23 cellular contexts compared by ENCODE assay signal in the genomic region with DNA sequence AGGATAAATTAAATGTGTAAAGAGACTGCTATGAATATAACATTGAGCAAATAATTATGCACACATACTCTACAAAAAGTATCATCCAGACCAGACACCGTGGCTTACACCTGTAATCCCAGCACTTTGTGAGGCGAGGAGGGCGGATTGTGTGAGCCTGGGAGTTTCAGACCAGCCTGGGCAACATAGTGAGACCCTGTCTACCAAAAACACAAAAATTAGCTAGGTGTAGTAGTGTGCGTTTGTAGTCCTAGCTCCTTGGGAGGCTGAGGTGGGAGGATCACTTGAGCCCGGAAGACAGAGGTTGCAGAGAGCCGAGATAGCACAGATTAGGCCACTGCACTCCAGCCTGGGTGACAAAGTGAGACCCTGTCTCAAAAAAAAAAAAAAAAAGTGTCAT. TPM values are rescaled to one million over a fixed set of nuclear protein-coding genes. Genes with fewer than 3 reads are reported as not detected.
DNase-seq lines count a peak whose midpoint lies in the region; ATAC-seq and TF ChIP-seq lines count a peak whose summit lies in the region.
"Had no signal": no experiment of that assay in that cellular context is flagged by ENCODE, and none has a peak within 500 bp of the region (broad histone marks: within the 10 kb centered on the region; RNA-seq: fewer than 3 reads in every experiment).

No MANE protein-coding gene starts in this region.

- H3K9me3 Mint-ChIP-seq in CD4-positive, alpha-beta T cell = no peaks in the 10 kb centered on the region
- no peaks in the 10 kb centered on the region for H3K9me3 Mint-ChIP-seq in activated naive CD8-positive, alpha-beta T cell (ENCODE audit: low read depth)
- H3K9me3 Mint-ChIP-seq: stimulated activated memory B cell treated with anti-CD40 and anti-IgM and Interleukin-4, amounts not matched to agents 10 μg/mL and 1 μg/mL and 100 μg/mL, for 72 hours had no signal

- H3K79me1 ChIP-seq in trophoblast cell (ENCODE audit: low read length) = peaks cover 5% of the 10 kb centered on the region

- H3K79me2 ChIP-seq in trophoblast cell (ENCODE audit: control insufficient read depth, insufficient read depth, low read length, poor library complexity) = peaks cover 7% of the 10 kb centered on the region

- no peak overlapping the region for H2BK12ac ChIP-seq in trophoblast cell (ENCODE audit: low read length)

- POLR2A ChIA-PET in CD4-positive, alpha-beta T cell (lab: Charles Lee) = interaction anchor here (0.8 to 16.0 kb wide), 9 partner anchors 11 to 118 kb away, joined by 3 to 395 read pairs (median 45); no protein-coding TSS in a partner anchor

- no peaks in the 10 kb centered on the region for H3K27me3 Mint-ChIP-seq in CD4-positive, alpha-beta T cell
- H3K27me3 Mint-ChIP-seq in activated naive CD8-positive, alpha-beta T cell = no peaks in the 10 kb centered on the region
- H3K27me3 Mint-ChIP-seq: stimulated activated memory B cell treated with anti-CD40 and anti-IgM and Interleukin-4, amounts not matched to agents 10 μg/mL and 1 μg/mL and 100 μg/mL, for 72 hours had no signal

- H3K27ac Mint-ChIP-seq in CD4-positive, alpha-beta T cell = peak overlapping the region; percentile 99
- peak overlapping the region; percentile 34 for H3K27ac Mint-ChIP-seq in activated naive CD8-positive, alpha-beta T cell
- H3K27ac Mint-ChIP-seq: stimulated activated memory B cell treated with anti-CD40 and anti-IgM and Interleukin-4, amounts not matched to agents 10 μg/mL and 1 μg/mL and 100 μg/mL, for 72 hours had no signal

- H3K36me3 ChIP-seq in KOPT-K1 (ENCODE audit: insufficient read depth, low read length) (peaks cover 29% of the 10 kb centered on the region; the same call in 1 of the 2 replicates), trophoblast cell (ENCODE audit: control insufficient read depth in 1 of 2, insufficient read depth in 2 of 2, low read length in 2 of 2) (peaks cover 0 to 2% of the 10 kb centered on the region in 2 experiments), SJCRH30 (no peaks in the 10 kb centered on the region)
- H3K36me3 ChIP-seq: cardiac muscle cell, esophagus squamous epithelium, left lung, thoracic aorta had no signal

- CTCF ChIA-PET in CD4-positive, alpha-beta T cell (lab: Charles Lee) = interaction anchor here (1.6 kb wide), 1 partner anchor 122 kb away, joined by 4 read pairs; no protein-coding TSS in a partner anchor

- intact Hi-C loops in CD4-positive, alpha-beta T cell (cut with DNase I, micrococcal nuclease) = no loop called here

- peaks cover 54% of the 10 kb centered on the region for H3K4me1 Mint-ChIP-seq in CD4-positive, alpha-beta T cell (ENCODE audit: low read depth)
- H3K4me1 Mint-ChIP-seq in activated naive CD8-positive, alpha-beta T cell (ENCODE audit: low read depth) = peaks cover 65% of the 10 kb centered on the region

- H3K9ac ChIP-seq in trophoblast cell (ENCODE audit: low read length) = no peak overlapping the region

- H4K8ac ChIP-seq in trophoblast cell (ENCODE audit: low read depth, low read length) = no peak overlapping the region

- ATAC-seq in CD4-positive, alpha-beta T cell (ENCODE audit: poor library complexity) = no peak
- ATAC-seq in HG03457 (IDR thresholded peaks at IDR 0.05; ENCODE audit: unreplicated experiment) = no peak
- ATAC-seq: left lung; stimulated activated memory B cell treated with anti-CD40 and anti-IgM and Interleukin-4, amounts not matched to agents 10 μg/mL and 1 μg/mL and 100 μg/mL, for 72 hours had no signal

- H3K4me3 ChIP-seq in trophoblast cell (ENCODE audit: low read depth, low read length) (no peak overlapping the region), SJCRH30 (no peak overlapping the region)
- H3K4me3 ChIP-seq: cardiac muscle cell, esophagus squamous epithelium, left lung, thoracic aorta had no signal

- peak overlapping the region; percentile 63 for H3K23ac ChIP-seq in trophoblast cell (ENCODE audit: low read length)

- H3K4ac ChIP-seq in trophoblast cell (ENCODE audit: low read depth, low read length) = no peak overlapping the region

- no peak overlapping the region for H2AFZ ChIP-seq in trophoblast cell (ENCODE audit: insufficient read depth, low read length, poor library complexity)

- no peak overlapping the region for H3K4me2 ChIP-seq in trophoblast cell (ENCODE audit: low read length)

- peaks cover 4% of the 10 kb centered on the region in 2 experiments for H3K4me1 ChIP-seq in trophoblast cell (ENCODE audit: control insufficient read depth in 1 of 2, insufficient read depth in 2 of 2, low read length in 2 of 2)
- peaks cover 6% of the 10 kb centered on the region; the same call in 1 of the 2 replicates for H3K4me1 ChIP-seq in SJCRH30

- H4K12ac ChIP-seq in trophoblast cell (ENCODE audit: low read depth, low read length) = no peak overlapping the region

- H3K14ac ChIP-seq in trophoblast cell (ENCODE audit: low read length) = no peak overlapping the region

- H2AK5ac ChIP-seq in trophoblast cell (ENCODE audit: low read length) = no peak overlapping the region

- WGBS in trophoblast cell (ENCODE audit: extremely low coverage, insufficient coverage, insufficient read length) = no CpG with 5 or more reads among the region's 6 CpGs

- peaks cover 59% of the 10 kb centered on the region for H3K36me3 Mint-ChIP-seq in CD4-positive, alpha-beta T cell (ENCODE audit: low read depth)
- peaks cover 6% of the 10 kb centered on the region for H3K36me3 Mint-ChIP-seq in activated naive CD8-positive, alpha-beta T cell

- no peak overlapping the region for H4K91ac ChIP-seq in trophoblast cell (ENCODE audit: low read depth, low read length)

- no peak overlapping the region for H3K27ac ChIP-seq in CD4-positive, alpha-beta T cell (ENCODE audit: low read depth, low read length)
- peak overlapping the region; percentile 99 for H3K27ac ChIP-seq in KOPT-K1 (ENCODE audit: low read depth, low read length, poor library complexity, severe bottlenecking)
- H3K27ac ChIP-seq in trophoblast cell (ENCODE audit: low read depth, low read length) = no peak overlapping the region
- no peak overlapping the region for H3K27ac ChIP-seq in SJCRH30
- H3K27ac ChIP-seq: cardiac muscle cell, left lung, thoracic aorta had no signal

- no peak for DNase-seq in CD4-positive, alpha-beta T cell
- DNase-seq in trophoblast cell (no peak), NCI-H146 treated with DMSO at 0.1 percent for 48 hours (lab: John Stamatoyannopoulos, UW; ENCODE audit: unreplicated experiment) (no peak), SJCRH30 (no peak)
- DNase-seq: activated CD4-positive, alpha-beta T cell treated with anti-CD3 and anti-CD28 coated beads for 48 hours; activated gamma-delta T cell; cortex of kidney; DMS 273 treated with DMSO at 0.1 percent for 48 hours; esophagus squamous epithelium; hippocampal formation; KBM-7; left lung; NCI-H146; NCI-H2171 treated with DMSO at 0.1 percent for 48 hours; NCI-H524; small intestine; stimulated activated CD4-positive, alpha-beta T cell treated with anti-CD3 and anti-CD28 coated beads, Interleukin-2, amount 100 ng/mL, for 24 hours had no signal

- no peaks in the 10 kb centered on the region for H3K27me3 ChIP-seq in CD4-positive, alpha-beta T cell (ENCODE audit: control insufficient read depth, insufficient read depth, low read length)
- H3K27me3 ChIP-seq in trophoblast cell (ENCODE audit: insufficient read depth, low read length) (no peaks in the 10 kb centered on the region), SJCRH30 (no peaks in the 10 kb centered on the region)
- H3K27me3 ChIP-seq: cardiac muscle cell, esophagus squamous epithelium, left lung had no signal

- no peak overlapping the region for H2BK120ac ChIP-seq in trophoblast cell (ENCODE audit: insufficient read depth, low read length, poor library complexity)

- no peak for TF ChIP-seq CTCF in CD4-positive, alpha-beta T cell (IDR thresholded peaks at IDR 0.05)

- no peak overlapping the region for H3K18ac ChIP-seq in trophoblast cell (ENCODE audit: low read length)

- no peaks in the 10 kb centered on the region for H3K9me3 ChIP-seq in CD4-positive, alpha-beta T cell (ENCODE audit: control insufficient read depth, low read length)
- H3K9me3 ChIP-seq in KOPT-K1 (ENCODE audit: insufficient read depth, low read length, poor library complexity, severe bottlenecking) (no peaks in the 10 kb centered on the region), trophoblast cell (ENCODE audit: insufficient read depth, low read depth, low read length) (no peaks in the 10 kb centered on the region), SJCRH30 (replicated peaks) (no peaks in the 10 kb centered on the region)
- H3K9me3 ChIP-seq: esophagus squamous epithelium, left lung, thoracic aorta had no signal

- H2BK5ac ChIP-seq in trophoblast cell (ENCODE audit: low read depth, low read length, poor library complexity) = no peak overlapping the region

- peak overlapping the region; percentile 31 for H3K4me3 Mint-ChIP-seq in CD4-positive, alpha-beta T cell
- H3K4me3 Mint-ChIP-seq in activated naive CD8-positive, alpha-beta T cell = no peak overlapping the region
- H3K4me3 Mint-ChIP-seq: stimulated activated memory B cell treated with anti-CD40 and anti-IgM and Interleukin-4, amounts not matched to agents 10 μg/mL and 1 μg/mL and 100 μg/mL, for 72 hours had no signal

RNA-seq across cellular contexts. Expression of gene CDC42SE2, which starts 2.4 kb away (rescaled TPM):
- total RNA-seq in CD4-positive, alpha-beta T cell = 100 to 1,000 TPM; 218 to 230 TPM
- 15.6 and 16.5 TPM in 2 replicates for polyA plus RNA-seq in trophoblast cell (2013)
- 31.3 and 33.7 TPM in 2 replicates for total RNA-seq in SJCRH30 (2014; rRNA removed; shearing (Covaris generic))
